Comparison of ENCODE assay signal across 15 cellular contexts in the genomic region with DNA sequence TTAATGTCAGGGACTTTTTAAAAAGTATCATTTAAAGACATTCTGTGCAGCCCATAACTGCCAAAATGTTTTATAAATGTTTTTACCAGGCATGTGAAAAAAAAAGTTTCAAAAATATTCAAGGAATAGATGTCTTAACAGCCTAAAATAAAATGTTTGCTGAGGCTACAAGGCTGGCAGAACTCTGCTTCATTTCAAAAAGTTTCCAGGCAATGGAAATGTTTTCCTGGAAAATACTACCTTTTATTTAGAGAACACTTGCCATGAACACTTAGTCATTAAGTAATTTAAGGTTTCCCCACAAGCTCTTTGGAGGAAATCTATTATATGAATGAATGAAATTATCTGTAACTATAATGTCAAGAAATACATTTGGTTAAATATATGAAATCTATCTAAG.
DNase-seq lines count a peak whose midpoint lies in the region; ATAC-seq, FAIRE-seq and TF ChIP-seq lines count a peak whose summit lies in the region.
"Had no signal": no experiment of that assay in that cellular context is flagged by ENCODE, and none has a peak within 500 bp of the region (broad histone marks: within the 10 kb centered on the region; RNA-seq: fewer than 3 reads in every experiment).

No MANE protein-coding gene starts in this region.

- H3K9me3 ChIP-seq in liver (ENCODE audit: control insufficient read depth in 4 of 4, low read length in 3 of 4) (no peaks in the 10 kb centered on the region), HepG2 (ENCODE audit: low read length) (no peaks in the 10 kb centered on the region; the same call in 1 of the 2 replicates), muscle layer of duodenum (ENCODE audit: control insufficient read depth in 1 of 2, low read length in 2 of 2) (no peaks in the 10 kb centered on the region), tibial artery (no peaks in the 10 kb centered on the region)

- ATAC-seq in HepG2 (no peak), HG02970 (IDR thresholded peaks at IDR 0.05; ENCODE audit: low FRiP score, unreplicated experiment) (no peak)
- no peak for ATAC-seq in activated CD8-positive, alpha-beta memory T cell treated with anti-CD3 and anti-CD28 coated beads, Interleukin-2, amount 10 ng/mL, durations not matched to agents 7 days and 5 days
- ATAC-seq: Panc1 had no signal

- no peak for DNase-seq in HepG2 (ENCODE audit: low spot score)
- DNase-seq in tibial artery: no peak
- no peak for DNase-seq in NCI-H774 (lab: John Stamatoyannopoulos, UW)
- no peak for DNase-seq in GM13976 (ENCODE audit: low spot score)
- DNase-seq in activated CD8-positive, alpha-beta memory T cell treated with anti-CD3 and anti-CD28 coated beads, Interleukin-2, amount 10 ng/mL, durations not matched to agents 7 days and 5 days: no peak
- DNase-seq: 8988T, HFFc6, MM.1S, NCI-H1930, NCI-H510A had no signal

- TF ChIP-seq EP300 in HepG2 (IDR thresholded peaks at IDR 0.05; ENCODE audit: low read depth in 2 of 2, low read length in 2 of 2) (no peak), HepG2 (CRISPR knock-in tag; IDR thresholded peaks at IDR 0.05; ENCODE audit: borderline replicate concordance) (no peak)

- no peak overlapping the region for H3K4me3 Mint-ChIP-seq in activated CD8-positive, alpha-beta memory T cell treated with anti-CD3 and anti-CD28 coated beads, Interleukin-2, amount 10 ng/mL, durations not matched to agents 7 days and 5 days
- H3K4me3 Mint-ChIP-seq: HFFc6 had no signal

- no peak for TF ChIP-seq POLR2A in HepG2 (IDR thresholded peaks at IDR 0.05; ENCODE audit: insufficient read depth in 1 of 2, low read depth in 2 of 2, low read length in 2 of 2)

- peaks cover 2% of the 10 kb centered on the region for H3K4me1 Mint-ChIP-seq in activated CD8-positive, alpha-beta memory T cell treated with anti-CD3 and anti-CD28 coated beads, Interleukin-2, amount 10 ng/mL, durations not matched to agents 7 days and 5 days

- H3K79me2 ChIP-seq in HepG2 (ENCODE audit: insufficient read depth, low read length): no peaks in the 10 kb centered on the region

- H3K36me3 ChIP-seq in liver (ENCODE audit: control insufficient read depth in 4 of 4, insufficient read depth in 3 of 4, low read depth in 1 of 4, low read length in 3 of 4): no peaks in the 10 kb centered on the region
- H3K36me3 ChIP-seq in HepG2 (replicated peaks in 1 of 2; ENCODE audit: control insufficient read depth in 1 of 2, insufficient read depth in 2 of 2, low read length in 2 of 2): peaks cover 0 to 6% of the 10 kb centered on the region in 2 experiments; a peak in 3 of 5 replicates
- H3K36me3 ChIP-seq in muscle layer of duodenum (ENCODE audit: control insufficient read depth in 1 of 2, insufficient read depth in 2 of 2, low read length in 2 of 2): no peaks in the 10 kb centered on the region
- no peaks in the 10 kb centered on the region for H3K36me3 ChIP-seq in tibial artery

- H2AFZ ChIP-seq in HepG2 (ENCODE audit: low read length): no peak overlapping the region

- H3K36me3 Mint-ChIP-seq in activated CD8-positive, alpha-beta memory T cell treated with anti-CD3 and anti-CD28 coated beads, Interleukin-2, amount 10 ng/mL, durations not matched to agents 7 days and 5 days: peaks cover 40% of the 10 kb centered on the region

- H3K4me3 ChIP-seq in liver (ENCODE audit: low read depth in 1 of 3, low read length in 3 of 3) (no peak overlapping the region), HepG2 (replicated peaks in 1 of 3; ENCODE audit: insufficient read depth in 1 of 3, low read depth in 2 of 3, low read length in 3 of 3) (no peak overlapping the region), muscle layer of duodenum (ENCODE audit: low read depth in 1 of 2, low read length in 2 of 2) (no peak overlapping the region), tibial artery (no peak overlapping the region)
- H3K4me3 ChIP-seq: BLaER1 had no signal

- TF ChIP-seq CTCF in liver (IDR thresholded peaks at IDR 0.05; ENCODE audit: low read depth, low read length, missing input control) (no peak), HepG2 (CRISPR knock-in tag; IDR thresholded peaks at IDR 0.05) (no peak), tibial artery (IDR thresholded peaks at IDR 0.05) (no peak), GM13976 (IDR thresholded peaks at IDR 0.05; ENCODE audit: borderline replicate concordance, control extremely low read depth, extremely low read depth, insufficient read depth, missing control alignments) (no peak)

- no peaks in the 10 kb centered on the region for H3K27me3 Mint-ChIP-seq in activated CD8-positive, alpha-beta memory T cell treated with anti-CD3 and anti-CD28 coated beads, Interleukin-2, amount 10 ng/mL, durations not matched to agents 7 days and 5 days

- no peak overlapping the region for H3K4me2 ChIP-seq in HepG2 (ENCODE audit: low read depth, low read length)
- H3K4me2 ChIP-seq: BLaER1 had no signal

- H3K27ac Mint-ChIP-seq in activated CD8-positive, alpha-beta memory T cell treated with anti-CD3 and anti-CD28 coated beads, Interleukin-2, amount 10 ng/mL, durations not matched to agents 7 days and 5 days: no peak overlapping the region
- H3K27ac Mint-ChIP-seq: HFFc6 had no signal

- no TSS peak for BruUV-seq in HepG2 (replicated peaks; lab: Mats Ljungman, UMichigan)

- H3K4me1 ChIP-seq in liver (ENCODE audit: control insufficient read depth in 4 of 4, insufficient read depth in 4 of 4, low read length in 3 of 4): no peaks in the 10 kb centered on the region
- no peaks in the 10 kb centered on the region for H3K4me1 ChIP-seq in HepG2 (ENCODE audit: insufficient read depth, low read length)
- peaks cover 0 to 7% of the 10 kb centered on the region in 2 donors for H3K4me1 ChIP-seq in muscle layer of duodenum (ENCODE audit: control insufficient read depth in 1 of 2, insufficient read depth in 2 of 2, low read length in 2 of 2)
- H3K4me1 ChIP-seq in tibial artery: peaks cover 0 to 53% (median 20%) of the 10 kb centered on the region in 4 donors
- H3K4me1 ChIP-seq: BLaER1 had no signal

- CTCF ChIA-PET in HepG2 (lab: Yijun Ruan, JAX; ENCODE audit: low intra/inter-chr PET ratio, low total read pairs): no interaction called here
- CTCF ChIA-PET in activated CD8-positive, alpha-beta memory T cell treated with anti-CD3 and anti-CD28 coated beads, Interleukin-2, amount 10 ng/mL, durations not matched to agents 7 days and 5 days (lab: Charles Lee): interaction anchor here (1.3 kb wide), 1 partner anchor 11 kb away, joined by 3 read pairs; no protein-coding TSS in a partner anchor

- no peaks in the 10 kb centered on the region for H4K20me1 ChIP-seq in HepG2 (ENCODE audit: insufficient read depth, low read length)
- H4K20me1 ChIP-seq: BLaER1 had no signal

- H3K27ac ChIP-seq in liver (ENCODE audit: low read depth in 1 of 2, low read length in 2 of 2) (no peak overlapping the region), HepG2 (ENCODE audit: extremely low read length, insufficient read depth, low read length) (no peak overlapping the region), muscle layer of duodenum (ENCODE audit: low read length) (peak overlapping the region; percentile 17), tibial artery (peak overlapping the region; percentile 74 to 84)
- H3K27ac ChIP-seq: BLaER1 had no signal

- H3K9ac ChIP-seq in liver (ENCODE audit: low read depth in 1 of 2, low read length in 2 of 2) (no peak overlapping the region), HepG2 (ENCODE audit: insufficient read depth, low read depth, low read length) (no peak overlapping the region)
- H3K9ac ChIP-seq: BLaER1 had no signal

- POLR2A ChIA-PET in HepG2 (lab: Yijun Ruan, JAX): no interaction called here

- no peaks in the 10 kb centered on the region for H3K27me3 ChIP-seq in liver (ENCODE audit: control insufficient read depth in 4 of 4, insufficient read depth in 4 of 4, low read length in 3 of 4)
- no peaks in the 10 kb centered on the region for H3K27me3 ChIP-seq in HepG2 (ENCODE audit: control insufficient read depth in 1 of 2, insufficient read depth in 2 of 2, low read length in 2 of 2)
- no peaks in the 10 kb centered on the region for H3K27me3 ChIP-seq in muscle layer of duodenum (ENCODE audit: low read depth, low read length)
- no peaks in the 10 kb centered on the region for H3K27me3 ChIP-seq in tibial artery
- H3K27me3 ChIP-seq: BLaER1 had no signal

- FAIRE-seq in HepG2 (lab: Jason Lieb, UNC): no peak

- peaks cover 9% of the 10 kb centered on the region for H3K9me3 Mint-ChIP-seq in activated CD8-positive, alpha-beta memory T cell treated with anti-CD3 and anti-CD28 coated beads, Interleukin-2, amount 10 ng/mL, durations not matched to agents 7 days and 5 days (ENCODE audit: low read depth)

- intact Hi-C loops in HepG2 (cut with micrococcal nuclease; ENCODE audit: unreplicated experiment) (no loop called here), tibial artery (cut with DNase I; ENCODE audit: low total_unique reads) (no loop called here)

- TF ChIP-seq RAD21 in liver (IDR thresholded peaks at IDR 0.05): no peak
- no peak for TF ChIP-seq RAD21 in HepG2 (CRISPR knock-in tag; IDR thresholded peaks at IDR 0.05)

- in situ Hi-C loops in HepG2 (cut with HindIII; ENCODE audit: extremely low pct_ligation_motif_present, low pct_unique_long_range_greater_than_20kb): no loop called here
- in situ Hi-C loops in GM13976 (cut with MboI; ENCODE audit: low sequenced_read_pairs, unreplicated experiment): no loop called here

TF ChIP-seq in liver, 16 proteins besides CTCF, POLR2A, EP300 and RAD21 (continues in another document):
- no peak for TF ChIP-seq NR2F2 (IDR thresholded peaks at IDR 0.05)
- TF ChIP-seq EGR1 (IDR thresholded peaks at IDR 0.05; ENCODE audit: low read depth in 2 of 2): no peak

TF ChIP-seq in HepG2, 621 proteins besides CTCF, POLR2A, EP300 and RAD21 (continues in another document):
- TF ChIP-seq MED1 (CRISPR knock-in tag; IDR thresholded peaks at IDR 0.05) (no peak), ZFP36 (IDR thresholded peaks at IDR 0.05; ENCODE audit: borderline replicate concordance, low read depth, low read length, partially characterized antibody) (no peak), ZSCAN21 (CRISPR knock-in tag; IDR thresholded peaks at IDR 0.05; ENCODE audit: borderline replicate concordance) (no peak), HIVEP1 (CRISPR knock-in tag; IDR thresholded peaks at IDR 0.05) (no peak), MXD1 (CRISPR knock-in tag; IDR thresholded peaks at IDR 0.05) (no peak), MAFF (IDR thresholded peaks at IDR 0.05; ENCODE audit: low read depth, low read length) (no peak), FOXA3 (CRISPR knock-in tag; IDR thresholded peaks at IDR 0.05) (no peak), IRF2 (CRISPR knock-in tag; IDR thresholded peaks at IDR 0.05) (no peak), CHD4 (IDR thresholded peaks at IDR 0.05; ENCODE audit: borderline replicate concordance, low read length) (no peak), ZBTB7B (CRISPR knock-in tag; IDR thresholded peaks at IDR 0.05) (no peak), ZNF264 (CRISPR knock-in tag; IDR thresholded peaks at IDR 0.05) (no peak)

Comparison
In these comparisons a context has a peak if more than half of its experiments do, and no peak if none do; other contexts are left out.
1. H3K27ac ChIP-seq: peak in muscle layer of duodenum (single experiment) and tibial artery (2 of 2); none in liver (0 of 2) and HepG2 (single experiment).